In genomic region chr1:25148673-25149300, GRCh38 we compare ENCODE assay signal across 9 cellular contexts.
A peak's percentile ranks its signal among the peaks of the same experiment; 100 is the strongest.
DNase-seq lines count a peak whose midpoint lies in the region; FAIRE-seq and TF ChIP-seq lines count a peak whose summit lies in the region.
"Had no signal": no experiment of that assay in that cellular context is flagged by ENCODE, and none has a peak within 500 bp of the region (broad histone marks: within the 10 kb centered on the region; RNA-seq: fewer than 3 reads in every experiment).

No MANE protein-coding gene starts in this region.

- POLR2A ChIA-PET in endothelial cell of umbilical vein (lab: Charles Lee): no interaction called here

- no peak overlapping the region for H3K27ac ChIP-seq in endothelial cell of umbilical vein (ENCODE audit: insufficient read depth, low read depth, low read length)

- no peak overlapping the region for H3K27ac Mint-ChIP-seq in type B pancreatic cell

- no peak overlapping the region for H3K4me3 ChIP-seq in endothelial cell of umbilical vein (replicated peaks in 1 of 3; ENCODE audit: insufficient read depth in 1 of 3, low read depth in 1 of 3, low read length in 3 of 3)

- intact Hi-C loops in endothelial cell of umbilical vein (cut with micrococcal nuclease): no loop called here

- no peak for TF ChIP-seq POLR2A in endothelial cell of umbilical vein (IDR thresholded peaks at IDR 0.05; ENCODE audit: low read depth, low read length)

- peaks cover 5 to 8% of the 10 kb centered on the region in 2 experiments for H3K27me3 ChIP-seq in endothelial cell of umbilical vein (ENCODE audit: control insufficient read depth in 2 of 2, insufficient read depth in 2 of 2, low read length in 2 of 2)

- DNase-seq in stimulated activated CD4-positive, alpha-beta T cell treated with anti-CD3 and anti-CD28 coated beads, Interleukin-2, amount 100 ng/mL, for 48 hours: peak; percentile 5 to 14
- DNase-seq in stimulated activated CD4-positive, alpha-beta T cell treated with anti-CD3 and anti-CD28 coated beads, Interleukin-2, amount 100 ng/mL, for 24 hours: no peak
- peak; percentile 33 for DNase-seq in RPMI8226
- DNase-seq in endothelial cell of umbilical vein (ENCODE audit: low read depth, low spot score): peak; percentile 10
- no peak for DNase-seq in type B pancreatic cell (ENCODE audit: extremely low spot score, unreplicated experiment)
- DNase-seq in DMS79 treated with DMSO at 0.1 percent for 48 hours (lab: John Stamatoyannopoulos, UW): no peak
- DNase-seq in NCI-H524 treated with DMSO at 0.1 percent for 48 hours (lab: John Stamatoyannopoulos, UW): no peak
- DNase-seq in NCI-H2196 treated with DMSO at 0.1 percent for 48 hours (lab: John Stamatoyannopoulos, UW; ENCODE audit: unreplicated experiment): no peak

- no peak for FAIRE-seq in endothelial cell of umbilical vein (lab: Jason Lieb, UNC)
- FAIRE-seq: TTC549 had no signal

- H3K4me3 Mint-ChIP-seq in type B pancreatic cell: no peak overlapping the region

- H2AFZ ChIP-seq in endothelial cell of umbilical vein (ENCODE audit: low read depth, low read length): no peak overlapping the region

- H3K4me1 Mint-ChIP-seq in type B pancreatic cell (ENCODE audit: unreplicated experiment): no peaks in the 10 kb centered on the region

- no peak overlapping the region for H3K4me2 ChIP-seq in endothelial cell of umbilical vein (ENCODE audit: insufficient read depth, low read length)

- no TSS peak for BruUV-seq in endothelial cell of umbilical vein (replicated peaks; lab: Mats Ljungman, UMichigan)

- peaks cover 2% of the 10 kb centered on the region for H3K27me3 Mint-ChIP-seq in type B pancreatic cell

- H3K36me3 ChIP-seq in endothelial cell of umbilical vein (ENCODE audit: control insufficient read depth in 2 of 2, extremely low read depth in 1 of 2, insufficient read depth in 2 of 2, low read length in 2 of 2): no peaks in the 10 kb centered on the region

- no peaks in the 10 kb centered on the region for H4K20me1 ChIP-seq in endothelial cell of umbilical vein (replicated peaks; ENCODE audit: control insufficient read depth, extremely low read depth, insufficient read depth, low read length)

- H3K9me3 Mint-ChIP-seq in type B pancreatic cell: peaks cover 9% of the 10 kb centered on the region

- TF ChIP-seq CTCF in endothelial cell of umbilical vein (IDR thresholded peaks at IDR 0.05; ENCODE audit: extremely low read depth in 1 of 2, insufficient read depth in 1 of 2, low read depth in 1 of 2, low read length in 2 of 2): peak; percentile 11 to 40
- TF ChIP-seq CTCF in type B pancreatic cell (conservative IDR thresholded peaks at IDR 0.05): peak; percentile 49

- no peaks in the 10 kb centered on the region for H3K9me3 ChIP-seq in endothelial cell of umbilical vein (replicated peaks; ENCODE audit: control insufficient read depth, insufficient read depth, low read length)

- H3K9me1 ChIP-seq in endothelial cell of umbilical vein (replicated peaks; ENCODE audit: control insufficient read depth, extremely low read depth, insufficient read depth, low read length): no peaks in the 10 kb centered on the region

- CTCF ChIA-PET in endothelial cell of umbilical vein (lab: Charles Lee): interaction anchor here (1.3 to 2.1 kb wide), 3 partner anchors 8 to 50 kb away, joined by 3 to 8 read pairs (median 3); no protein-coding TSS in a partner anchor

- H3K9ac ChIP-seq in endothelial cell of umbilical vein (replicated peaks; ENCODE audit: extremely low read depth, insufficient read depth, low read length): no peak overlapping the region

- no peaks in the 10 kb centered on the region for H3K79me2 ChIP-seq in endothelial cell of umbilical vein (ENCODE audit: control insufficient read depth, insufficient read depth, low read length)

- H3K4me1 ChIP-seq in endothelial cell of umbilical vein (ENCODE audit: control insufficient read depth, extremely low read depth, insufficient read depth, low read length): no peaks in the 10 kb centered on the region

- no peaks in the 10 kb centered on the region for H3K36me3 Mint-ChIP-seq in type B pancreatic cell

- dilution Hi-C loops in endothelial cell of umbilical vein (cut with MboI; ENCODE audit: extremely low pct_ligation_motif_present, low sequenced_read_pairs): no loop called here

TF ChIP-seq in endothelial cell of umbilical vein, 7 proteins besides CTCF, POLR2A, EP300 and RAD21:
- TF ChIP-seq POLR2AphosphoS5 (IDR thresholded peaks at IDR 0.05; ENCODE audit: insufficient read depth, low read depth, low read length): no peak

Comparison
In these comparisons a context has a peak if more than half of its experiments do, and no peak if none do; other contexts are left out.
1. DNase-seq: peak in stimulated activated CD4-positive, alpha-beta T cell treated with anti-CD3 and anti-CD28 coated beads, Interleukin-2, amount 100 ng/mL, for 48 hours (2 of 2), RPMI8226 (single experiment) and endothelial cell of umbilical vein (single experiment); none in stimulated activated CD4-positive, alpha-beta T cell treated with anti-CD3 and anti-CD28 coated beads, Interleukin-2, amount 100 ng/mL, for 24 hours (0 of 2), type B pancreatic cell (single experiment), DMS79 treated with DMSO at 0.1 percent for 48 hours (single experiment), NCI-H524 treated with DMSO at 0.1 percent for 48 hours (single experiment) and NCI-H2196 treated with DMSO at 0.1 percent for 48 hours (single experiment).